In the genomic region with DNA sequence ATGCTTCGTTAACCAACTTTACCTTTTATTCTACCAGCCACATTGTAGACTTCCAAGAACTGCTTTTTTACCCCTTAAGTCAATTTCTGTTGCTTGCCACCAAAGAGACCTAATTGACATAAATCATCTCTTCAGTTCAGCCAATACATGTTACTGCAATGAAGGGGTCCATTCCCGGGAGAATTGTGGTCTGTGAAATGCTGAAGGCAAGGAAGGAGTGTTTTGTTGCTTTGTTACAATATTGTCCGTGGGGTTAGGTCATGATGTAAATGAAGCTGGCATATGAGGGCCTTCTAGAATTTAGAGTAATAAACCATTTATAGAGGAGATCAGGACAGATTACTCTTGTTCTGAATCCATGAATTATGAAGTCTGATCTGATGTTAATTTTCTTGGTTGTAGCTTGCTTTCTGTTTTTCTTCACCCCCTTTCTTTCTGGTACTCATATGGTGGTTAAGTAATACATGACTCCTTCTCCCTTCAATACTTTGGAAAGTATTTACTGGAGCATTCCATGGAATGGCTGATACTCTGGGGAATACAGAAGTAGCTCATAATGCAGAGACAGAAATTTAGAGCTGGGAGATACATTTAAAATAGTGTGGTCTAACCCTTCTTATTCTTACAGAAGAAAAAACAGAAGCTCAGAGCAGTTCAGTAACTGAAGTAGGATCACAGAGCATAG, we compare ENCODE assay signal across 30 cellular contexts.
"Had no signal": no experiment of that assay in that cellular context is flagged by ENCODE, and none has a peak within 500 bp of the region (broad histone marks: within the 10 kb centered on the region; RNA-seq: fewer than 3 reads in every experiment).

No MANE protein-coding gene starts in this region.

- H3K9me3 ChIP-seq: adrenal gland, breast epithelium had no signal

- H3K36me3 ChIP-seq: adrenal gland, breast epithelium had no signal

- H3K4me3 ChIP-seq: adrenal gland, breast epithelium, SK-N-MC had no signal

- DNase-seq: activated B cell treated with CpG ODN at 0.5 μM for 24 hours; activated CD4-positive, alpha-beta T cell treated with anti-CD3 and anti-CD28 coated beads for 1 hour; activated CD4-positive, alpha-beta T cell treated with anti-CD3 and anti-CD28 coated beads, Interleukin-2, amount 10 ng/mL, durations not matched to agents 24 days and 14 days; activated CD4-positive, alpha-beta T cell treated with anti-CD3 and anti-CD28 coated beads, Interleukin-2, amount 50 U/mL, for 48 hours; activated CD8-positive, alpha-beta memory T cell treated with anti-CD3 and anti-CD28 coated beads, Interleukin-2, amount 10 ng/mL, durations not matched to agents 7 days and 5 days; activated gamma-delta T cell; activated naive CD4-positive, alpha-beta T cell treated with anti-CD3 and anti-CD28 coated beads for 36 hours; activated naive CD8-positive, alpha-beta T cell treated with anti-CD3 and anti-CD28 coated beads for 36 hours; activated T-cell treated with anti-CD3 and anti-CD28 coated beads, Interleukin-2, amount 50 U/mL, for 24 hours; adrenal gland; anterior cingulate cortex; caudate nucleus; KG1; NCI-H1092 treated with DMSO at 0.1 percent for 48 hours; NCI-H1417 treated with DMSO at 0.1 percent for 48 hours; NCI-H1694; NCI-H2029; NCI-H2107; NCI-H345; NCI-H510A; NCI-H526 treated with DMSO at 0.1 percent for 48 hours; NCI-H82; NK-92 treated with Interleukin-12 subunit alpha and Interleukin-12 subunit beta, amount 100 ng/mL, for 24 hours; OCI-M1; RPMI8226; T-cell; T-helper 2 cell; T1000 had no signal

- H3K27ac ChIP-seq: adrenal gland, SK-N-MC had no signal

- H3K27me3 ChIP-seq: adrenal gland, breast epithelium had no signal
